Comparison of ENCODE assay signal across 8 cellular contexts in genomic region chr17:78214706-78215061, GRCh38. TPM values are rescaled to one million over a fixed set of nuclear protein-coding genes. Genes with fewer than 3 reads are reported as not detected.
A peak's percentile ranks its signal among the peaks of the same experiment; 100 is the strongest.
DNase-seq lines count a peak whose midpoint lies in the region; TF ChIP-seq lines count a peak whose summit lies in the region.

No MANE protein-coding gene starts in this region.

- peak overlapping the region; percentile 100 for H3K4me2 ChIP-seq in mesenchymal stem cell (ENCODE audit: low read length, poor library complexity, severe bottlenecking)

- H3K27me3 ChIP-seq in ACC112 (ENCODE audit: insufficient read depth, low read length) (no peaks in the 10 kb centered on the region), HL-60 (ENCODE audit: insufficient read depth, poor library complexity, severe bottlenecking) (no peaks in the 10 kb centered on the region), mesenchymal stem cell (ENCODE audit: control insufficient read depth in 1 of 2, insufficient read depth in 1 of 2, low read length in 2 of 2) (no peaks in the 10 kb centered on the region)

- H3K9me3 ChIP-seq in mesenchymal stem cell (ENCODE audit: control insufficient read depth, low read length), result no peaks in the 10 kb centered on the region

- H2BK5ac ChIP-seq in mesenchymal stem cell (ENCODE audit: low read depth, low read length, poor library complexity, severe bottlenecking), result no peak overlapping the region

- no peak overlapping the region for H3K4ac ChIP-seq in mesenchymal stem cell (ENCODE audit: low read depth in 1 of 2, low read length in 2 of 2)

- peak overlapping the region in 1 of 2 experiments; percentile 9 for H3K18ac ChIP-seq in mesenchymal stem cell (ENCODE audit: low read depth in 1 of 2, low read length in 2 of 2)

- WGBS in mesenchymal stem cell, result 18% methylated on average over 5 of the region's 5 CpGs

- peak overlapping the region; percentile 49 for H4K8ac ChIP-seq in mesenchymal stem cell (ENCODE audit: low read length)

- H3K4me1 ChIP-seq in ACC112 (ENCODE audit: control insufficient read depth, insufficient read depth, low read length, unreplicated experiment) (peaks cover 12% of the 10 kb centered on the region), mesenchymal stem cell (ENCODE audit: control insufficient read depth, insufficient read depth, low read depth, low read length) (peaks cover 8% of the 10 kb centered on the region)

- no peak overlapping the region for H2BK12ac ChIP-seq in mesenchymal stem cell (ENCODE audit: low read length in 2 of 2)

- peak overlapping the region; percentile 81 for H3K9ac ChIP-seq in mesenchymal stem cell (ENCODE audit: low read length)

- H3K79me1 ChIP-seq in mesenchymal stem cell (replicated peaks; ENCODE audit: low read length, poor library complexity, severe bottlenecking), result peaks cover 15% of the 10 kb centered on the region

- in situ Hi-C loops in astrocyte of the cerebellum (cut with HindIII; ENCODE audit: low sequenced_read_pairs), result no loop called here

- H2AK5ac ChIP-seq in mesenchymal stem cell (ENCODE audit: low read length, severe bottlenecking), result no peak overlapping the region

- H4K91ac ChIP-seq in mesenchymal stem cell (ENCODE audit: low read length), result peak overlapping the region; percentile 89

- H3K79me2 ChIP-seq in ACC112 (ENCODE audit: control insufficient read depth, insufficient read depth, low read length, unreplicated experiment), result peaks cover 38% of the 10 kb centered on the region

- no peak overlapping the region for H2BK15ac ChIP-seq in mesenchymal stem cell (ENCODE audit: low read depth, poor library complexity, severe bottlenecking)

- peak overlapping the region; percentile 79 for H2AFZ ChIP-seq in ACC112 (ENCODE audit: low read length, unreplicated experiment)
- peak overlapping the region; percentile 93 for H2AFZ ChIP-seq in mesenchymal stem cell (ENCODE audit: low read depth, low read length)

- H3K27ac ChIP-seq in ACC112 (ENCODE audit: low read depth, low read length), result peak overlapping the region; percentile 67
- peak overlapping the region; percentile 92 for H3K27ac ChIP-seq in HL-60 (replicated peaks)
- no peak overlapping the region for H3K27ac ChIP-seq in mesenchymal stem cell (ENCODE audit: low read length, poor library complexity, severe bottlenecking)

- H3K4me3 ChIP-seq in ACC112 (ENCODE audit: low read depth, low read length) (peak overlapping the region; percentile 91), HL-60 (replicated peaks; ENCODE audit: insufficient read depth, low read length) (peak overlapping the region; percentile 99), astrocyte of the cerebellum (ENCODE audit: low read depth, low read length) (peak overlapping the region; percentile 72), mesenchymal stem cell (ENCODE audit: insufficient read depth in 1 of 2, low read depth in 1 of 2, low read length in 2 of 2) (peak overlapping the region; percentile 76 to 86)

- TF ChIP-seq CTCF in HL-60 (IDR thresholded peaks at IDR 0.05; ENCODE audit: insufficient read depth, low read length) (no peak), astrocyte of the cerebellum (IDR thresholded peaks at IDR 0.05; ENCODE audit: low read depth, low read length, missing control alignments) (no peak)

- no peak overlapping the region for H3K14ac ChIP-seq in mesenchymal stem cell (ENCODE audit: low read length in 2 of 2)

- DNase-seq in HL-60 (ENCODE audit: low read depth in 1 of 2, low spot score in 1 of 2), result no peak
- no peak for DNase-seq in astrocyte of the cerebellum (ENCODE audit: low read depth)
- peak; percentile 5 for DNase-seq in mesenchymal stem cell
- no peak for DNase-seq in NCI-H526 treated with DMSO at 0.1 percent for 48 hours (lab: John Stamatoyannopoulos, UW)
- DNase-seq in NCI-H2029 treated with DMSO at 0.1 percent for 48 hours (lab: John Stamatoyannopoulos, UW), result no peak
- DNase-seq in SHP77 (lab: John Stamatoyannopoulos, UW), result no peak
- DNase-seq in activated gamma-delta T cell treated with Interleukin-2 at 50 U/mL for 16 hours, result no peak

- no peak overlapping the region for H2BK120ac ChIP-seq in mesenchymal stem cell (ENCODE audit: low read depth, low read length)

- H3K23ac ChIP-seq in mesenchymal stem cell (ENCODE audit: low read length in 2 of 2), result no peak overlapping the region

- peaks cover 2% of the 10 kb centered on the region; the same call in 1 of the 2 replicates for H3K36me3 ChIP-seq in ACC112 (ENCODE audit: insufficient read depth, low read length)
- no peaks in the 10 kb centered on the region for H3K36me3 ChIP-seq in mesenchymal stem cell (ENCODE audit: control insufficient read depth in 1 of 2, insufficient read depth in 2 of 2, low read depth in 1 of 2, low read length in 2 of 2)

RNA-seq across cellular contexts. Expression of gene BIRC5, which starts 0.6 kb away (rescaled TPM):
- 8.4 TPM for polyA plus RNA-seq in mesenchymal stem cell (2013, experiment 1 of 2)
- polyA plus RNA-seq in mesenchymal stem cell (2013, experiment 2 of 2), result 6.9 TPM

RNA-seq across cellular contexts. Expression of gene TMEM235, which starts 16.7 kb away (rescaled TPM):
- polyA plus RNA-seq in mesenchymal stem cell (2013, experiment 1 of 2), result not detected
- polyA plus RNA-seq in mesenchymal stem cell (2013, experiment 2 of 2), result not detected

RNA-seq across cellular contexts. Expression of gene AFMID, which starts 27.5 kb away (rescaled TPM):
- 42.7 TPM for polyA plus RNA-seq in mesenchymal stem cell (2013, experiment 1 of 2)
- 42.4 TPM for polyA plus RNA-seq in mesenchymal stem cell (2013, experiment 2 of 2)

RNA-seq across cellular contexts. Expression of gene TK1, which starts 27.8 kb away (rescaled TPM):
- polyA plus RNA-seq in mesenchymal stem cell (2013, experiment 1 of 2), result 20.4 TPM
- polyA plus RNA-seq in mesenchymal stem cell (2013, experiment 2 of 2), result 21.2 TPM

RNA-seq across cellular contexts. Expression of gene SYNGR2, which starts 46.3 kb away (rescaled TPM):
- 42.5 TPM for polyA plus RNA-seq in mesenchymal stem cell (2013, experiment 1 of 2)
- 43.7 TPM for polyA plus RNA-seq in mesenchymal stem cell (2013, experiment 2 of 2)
